In genomic region chr3:183823963-183824362, GRCh38 we compare ENCODE assay signal across 11 cellular contexts. TPM values are rescaled to one million over a fixed set of nuclear protein-coding genes. Genes with fewer than 3 reads are reported as not detected.
A peak's percentile ranks its signal among the peaks of the same experiment; 100 is the strongest.
DNase-seq lines count a peak whose midpoint lies in the region; ATAC-seq lines count a peak whose summit lies in the region.
"Had no signal": no experiment of that assay in that cellular context is flagged by ENCODE, and none has a peak within 500 bp of the region (broad histone marks: within the 10 kb centered on the region; RNA-seq: fewer than 3 reads in every experiment).

No MANE protein-coding gene starts in this region.

- H3K36me3 Mint-ChIP-seq in stimulated activated effector memory CD8-positive, alpha-beta T cell treated with anti-CD3 and anti-CD28 coated beads, Interleukin-12 subunit alpha, Interleukin-12 subunit beta, amount 100 ng/mL, for 72 hours = peaks cover 20% of the 10 kb centered on the region

- peak overlapping the region; percentile 88 for H3K27ac ChIP-seq in cingulate gyrus (ENCODE audit: low read depth, low read length)
- H3K27ac ChIP-seq: neutrophil had no signal

- intact Hi-C loops in Right ventricle myocardium superior (cut with DNase I) = no loop called here

- H3K4me1 Mint-ChIP-seq in stimulated activated effector memory CD8-positive, alpha-beta T cell treated with anti-CD3 and anti-CD28 coated beads, Interleukin-12 subunit alpha, Interleukin-12 subunit beta, amount 100 ng/mL, for 72 hours = peaks cover 15% of the 10 kb centered on the region

- DNase-seq in activated CD8-positive, alpha-beta memory T cell treated with anti-CD3 and anti-CD28 coated beads for 24 hours = peak; percentile 37
- DNase-seq in activated CD8-positive, alpha-beta memory T cell treated with anti-CD3 and anti-CD28 coated beads, Interleukin-2, amount 50 U/mL, for 4 hours = no peak
- DNase-seq in NCI-H748 (lab: John Stamatoyannopoulos, UW; ENCODE audit: unreplicated experiment) (peak; percentile 60), Right ventricle myocardium superior (no peak), SKM-1 treated with dmso at 0.1 percent for 144 hours (lab: John Stamatoyannopoulos, UW; ENCODE audit: unreplicated experiment) (no peak)
- DNase-seq in stimulated activated effector memory CD8-positive, alpha-beta T cell treated with anti-CD3 and anti-CD28 coated beads, Interleukin-12 subunit alpha, Interleukin-12 subunit beta, amount 100 ng/mL, for 72 hours (ENCODE audit: low spot score in 2 of 2) = no peak
- DNase-seq: activated CD4-positive, alpha-beta T cell treated with anti-CD3 and anti-CD28 coated beads, Interleukin-2, amount 50 U/mL, for 1 hour; stimulated activated naive CD4-positive, alpha-beta T cell treated with Interleukin-2 at 50 U/mL for 16 hours had no signal

- no peak overlapping the region for H3K27ac Mint-ChIP-seq in stimulated activated effector memory CD8-positive, alpha-beta T cell treated with anti-CD3 and anti-CD28 coated beads, Interleukin-12 subunit alpha, Interleukin-12 subunit beta, amount 100 ng/mL, for 72 hours

- no peak for ATAC-seq in stimulated activated effector memory CD8-positive, alpha-beta T cell treated with anti-CD3 and anti-CD28 coated beads, Interleukin-12 subunit alpha, Interleukin-12 subunit beta, amount 100 ng/mL, for 72 hours
- ATAC-seq in GM18907 (IDR thresholded peaks at IDR 0.05; ENCODE audit: unreplicated experiment) (no peak), Right ventricle myocardium superior (ENCODE audit: poor library complexity) (no peak)

- H3K9me3 Mint-ChIP-seq in stimulated activated effector memory CD8-positive, alpha-beta T cell treated with anti-CD3 and anti-CD28 coated beads, Interleukin-12 subunit alpha, Interleukin-12 subunit beta, amount 100 ng/mL, for 72 hours = no peaks in the 10 kb centered on the region

- peak overlapping the region; percentile 71 for H3K4me3 Mint-ChIP-seq in stimulated activated effector memory CD8-positive, alpha-beta T cell treated with anti-CD3 and anti-CD28 coated beads, Interleukin-12 subunit alpha, Interleukin-12 subunit beta, amount 100 ng/mL, for 72 hours

RNA-seq across cellular contexts. Expression of gene MAP6D1, which starts 1.4 kb away (rescaled TPM):
- 3.0 TPM for total RNA-seq in Right ventricle myocardium superior

Comparison
In these comparisons a context has a peak if more than half of its experiments do, and no peak if none do; other contexts are left out.
1. DNase-seq: peak in activated CD8-positive, alpha-beta memory T cell treated with anti-CD3 and anti-CD28 coated beads for 24 hours (single experiment) and NCI-H748 (single experiment); none in activated CD8-positive, alpha-beta memory T cell treated with anti-CD3 and anti-CD28 coated beads, Interleukin-2, amount 50 U/mL, for 4 hours (single experiment), stimulated activated effector memory CD8-positive, alpha-beta T cell treated with anti-CD3 and anti-CD28 coated beads, Interleukin-12 subunit alpha, Interleukin-12 subunit beta, amount 100 ng/mL, for 72 hours (0 of 2), Right ventricle myocardium superior (single experiment) and SKM-1 treated with dmso at 0.1 percent for 144 hours (single experiment).